33 cellular contexts compared by ENCODE assay signal in the genomic region with DNA sequence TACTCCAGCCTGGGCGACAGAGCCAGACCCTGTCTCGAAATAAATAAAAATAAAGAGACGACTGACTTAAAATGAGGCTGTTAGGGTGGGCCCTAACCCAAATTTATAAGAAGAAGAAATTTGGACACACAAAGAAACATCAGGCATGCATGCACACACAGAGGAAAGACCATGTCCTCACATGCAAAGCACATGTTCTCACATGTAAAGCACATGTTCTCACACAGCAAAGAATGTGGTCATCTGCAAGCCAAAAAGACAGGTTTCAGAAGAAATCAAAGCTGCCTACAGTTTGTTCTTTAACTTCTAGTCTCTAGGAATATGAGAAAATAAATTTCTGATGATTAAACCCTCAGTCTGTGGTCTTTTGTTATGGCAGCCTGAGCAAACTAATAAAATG.
DNase-seq lines count a peak whose midpoint lies in the region; ATAC-seq, FAIRE-seq and TF ChIP-seq lines count a peak whose summit lies in the region.
"Had no signal": no experiment of that assay in that cellular context is flagged by ENCODE, and none has a peak within 500 bp of the region (broad histone marks: within the 10 kb centered on the region; RNA-seq: fewer than 3 reads in every experiment).

No MANE protein-coding gene starts in this region.

- no peaks in the 10 kb centered on the region for H3F3A ChIP-seq in Loucy (ENCODE audit: low read depth)

- intact Hi-C loops in HepG2 (cut with micrococcal nuclease; ENCODE audit: unreplicated experiment): no loop called here
- intact Hi-C loops in right lobe of liver (cut with DNase I): no loop called here
- intact Hi-C loops in endothelial cell of umbilical vein (cut with micrococcal nuclease): no loop called here
- intact Hi-C loops in left cardiac atrium (cut with DNase I): no loop called here

- FAIRE-seq in HepG2 (lab: Jason Lieb, UNC): no peak
- no peak for FAIRE-seq in endothelial cell of umbilical vein (lab: Jason Lieb, UNC)
- FAIRE-seq: A204.1, A549, D721Med had no signal

- H3K4me2 ChIP-seq in HepG2 (ENCODE audit: low read depth, low read length): no peak overlapping the region
- no peak overlapping the region for H3K4me2 ChIP-seq in Loucy (ENCODE audit: low read depth, low read length, poor library complexity, severe bottlenecking)
- H3K4me2 ChIP-seq in endothelial cell of umbilical vein (ENCODE audit: insufficient read depth, low read length): no peak overlapping the region
- H3K4me2 ChIP-seq: A549; BLaER1; BLaER1 treated with 17β-estradiol and CSF1 and Interleukin-3, amounts not matched to agents 10 nM and 100 nM had no signal

- H3K27me3 ChIP-seq in HepG2 (ENCODE audit: control insufficient read depth in 1 of 2, insufficient read depth in 2 of 2, low read length in 2 of 2) (no peaks in the 10 kb centered on the region), right lobe of liver (no peaks in the 10 kb centered on the region), Loucy (ENCODE audit: insufficient read depth, low read length, poor library complexity, severe bottlenecking) (no peaks in the 10 kb centered on the region), endothelial cell of umbilical vein (ENCODE audit: control insufficient read depth in 2 of 2, insufficient read depth in 2 of 2, low read length in 2 of 2) (peaks cover 0 to 4% of the 10 kb centered on the region in 2 experiments)
- H3K27me3 ChIP-seq: BE2C; BLaER1; BLaER1 treated with 17β-estradiol and CSF1 and Interleukin-3, amounts not matched to agents 10 nM and 100 nM had no signal

- POLR2A ChIA-PET in HepG2 (lab: Yijun Ruan, JAX) (no interaction called here), endothelial cell of umbilical vein (lab: Charles Lee) (no interaction called here)

- no peak for TF ChIP-seq POLR2A in HepG2 (IDR thresholded peaks at IDR 0.05; ENCODE audit: insufficient read depth in 1 of 2, low read depth in 2 of 2, low read length in 2 of 2)
- TF ChIP-seq POLR2A in right lobe of liver (IDR thresholded peaks at IDR 0.05): no peak
- TF ChIP-seq POLR2A in endothelial cell of umbilical vein (IDR thresholded peaks at IDR 0.05; ENCODE audit: low read depth, low read length): no peak

- ATAC-seq in HepG2 (no peak), right lobe of liver (no peak), GM19395 (IDR thresholded peaks at IDR 0.05; ENCODE audit: unreplicated experiment) (no peak), left cardiac atrium (no peak)
- ATAC-seq: A549; CD8-positive, alpha-beta T cell had no signal

- H3K9me1 ChIP-seq in endothelial cell of umbilical vein (replicated peaks; ENCODE audit: control insufficient read depth, extremely low read depth, insufficient read depth, low read length): no peaks in the 10 kb centered on the region

- H4K20me1 ChIP-seq in HepG2 (ENCODE audit: insufficient read depth, low read length) (no peaks in the 10 kb centered on the region), Loucy (ENCODE audit: insufficient read depth, low read length, poor library complexity, severe bottlenecking) (no peaks in the 10 kb centered on the region), endothelial cell of umbilical vein (replicated peaks; ENCODE audit: control insufficient read depth, extremely low read depth, insufficient read depth, low read length) (no peaks in the 10 kb centered on the region)
- H4K20me1 ChIP-seq: BLaER1; BLaER1 treated with 17β-estradiol and CSF1 and Interleukin-3, amounts not matched to agents 10 nM and 100 nM had no signal

- BruUV-seq in HepG2 (replicated peaks; lab: Mats Ljungman, UMichigan) (no TSS peak), endothelial cell of umbilical vein (replicated peaks; lab: Mats Ljungman, UMichigan) (no TSS peak)

- TF ChIP-seq CTCF in HepG2 (CRISPR knock-in tag; IDR thresholded peaks at IDR 0.05) (no peak), right lobe of liver (IDR thresholded peaks at IDR 0.05) (no peak), Loucy (conservative IDR thresholded peaks at IDR 0.05; ENCODE audit: low read length) (no peak), endothelial cell of umbilical vein (IDR thresholded peaks at IDR 0.05; ENCODE audit: extremely low read depth in 1 of 2, insufficient read depth in 1 of 2, low read depth in 1 of 2, low read length in 2 of 2) (no peak)

- H3K27ac ChIP-seq in HepG2 (ENCODE audit: extremely low read length, insufficient read depth, low read length): no peak overlapping the region
- no peak overlapping the region for H3K27ac ChIP-seq in right lobe of liver
- no peak overlapping the region for H3K27ac ChIP-seq in endothelial cell of umbilical vein (ENCODE audit: insufficient read depth, low read depth, low read length)
- H3K27ac ChIP-seq: 22Rv1; A549; BLaER1; BLaER1 treated with 17β-estradiol and CSF1 and Interleukin-3, amounts not matched to agents 10 nM and 100 nM; C4-2B had no signal

- TF ChIP-seq RAD21 in HepG2 (CRISPR knock-in tag; IDR thresholded peaks at IDR 0.05): no peak

- no peaks in the 10 kb centered on the region for H3K9me2 ChIP-seq in Loucy (replicated peaks; ENCODE audit: low read depth, low read length)

- CTCF ChIA-PET in HepG2 (lab: Yijun Ruan, JAX; ENCODE audit: low intra/inter-chr PET ratio, low total read pairs) (no interaction called here), endothelial cell of umbilical vein (lab: Charles Lee) (no interaction called here)

- H3K79me2 ChIP-seq in HepG2 (ENCODE audit: insufficient read depth, low read length): no peaks in the 10 kb centered on the region
- H3K79me2 ChIP-seq in Loucy (ENCODE audit: insufficient read depth, low read length): no peaks in the 10 kb centered on the region
- no peaks in the 10 kb centered on the region for H3K79me2 ChIP-seq in endothelial cell of umbilical vein (ENCODE audit: control insufficient read depth, insufficient read depth, low read length)

- H3K9ac ChIP-seq in HepG2 (ENCODE audit: insufficient read depth, low read depth, low read length) (no peak overlapping the region), Loucy (ENCODE audit: low read depth, low read length, poor library complexity, severe bottlenecking) (no peak overlapping the region), endothelial cell of umbilical vein (replicated peaks; ENCODE audit: extremely low read depth, insufficient read depth, low read length) (no peak overlapping the region)
- H3K9ac ChIP-seq: BLaER1; BLaER1 treated with 17β-estradiol and CSF1 and Interleukin-3, amounts not matched to agents 10 nM and 100 nM had no signal

- no peak overlapping the region for H2AFZ ChIP-seq in HepG2 (ENCODE audit: low read length)
- peak overlapping the region; percentile 30; the same call in 1 of the 2 replicates for H2AFZ ChIP-seq in Loucy (ENCODE audit: low read length)
- H2AFZ ChIP-seq in endothelial cell of umbilical vein (ENCODE audit: low read depth, low read length): no peak overlapping the region

- H3K4me3 ChIP-seq in HepG2 (replicated peaks in 1 of 3; ENCODE audit: insufficient read depth in 1 of 3, low read depth in 2 of 3, low read length in 3 of 3) (no peak overlapping the region), right lobe of liver (no peak overlapping the region), Loucy (ENCODE audit: low read length, poor library complexity, severe bottlenecking) (no peak overlapping the region), endothelial cell of umbilical vein (replicated peaks in 1 of 3; ENCODE audit: insufficient read depth in 1 of 3, low read depth in 1 of 3, low read length in 3 of 3) (no peak overlapping the region)
- H3K4me3 ChIP-seq: A549; BLaER1; BLaER1 treated with 17β-estradiol and CSF1 and Interleukin-3, amounts not matched to agents 10 nM and 100 nM had no signal

- WGBS in HepG2 (ENCODE audit: low lambda C conversion rate): 15% methylated on average over 3 of the region's 3 CpGs
- WGBS in right lobe of liver (ENCODE audit: insufficient coverage, low coverage, low lambda C conversion rate, missing lambda C conversion rate): 49% methylated on average over 3 of the region's 3 CpGs

- dilution Hi-C loops in endothelial cell of umbilical vein (cut with MboI; ENCODE audit: extremely low pct_ligation_motif_present, low sequenced_read_pairs): no loop called here

- H3K9me3 ChIP-seq in HepG2 (ENCODE audit: low read length): no peaks in the 10 kb centered on the region
- no peaks in the 10 kb centered on the region for H3K9me3 ChIP-seq in right lobe of liver
- no peaks in the 10 kb centered on the region; the same call in 1 of the 2 replicates for H3K9me3 ChIP-seq in Loucy (ENCODE audit: insufficient read depth, low read depth, low read length)
- no peaks in the 10 kb centered on the region for H3K9me3 ChIP-seq in endothelial cell of umbilical vein (replicated peaks; ENCODE audit: control insufficient read depth, insufficient read depth, low read length)
- H3K9me3 ChIP-seq: A549; BE2C; BLaER1; BLaER1 treated with 17β-estradiol and CSF1 and Interleukin-3, amounts not matched to agents 10 nM and 100 nM had no signal

- in situ Hi-C loops in HepG2 (cut with HindIII; ENCODE audit: extremely low pct_ligation_motif_present, low pct_unique_long_range_greater_than_20kb): no loop called here

- DNase-seq in HepG2 (ENCODE audit: low spot score) (no peak), right lobe of liver (no peak), endothelial cell of umbilical vein (ENCODE audit: low read depth, low spot score) (no peak), left cardiac atrium (no peak)
- DNase-seq: 8988T; ACHN; AML-193; BE2C; C1 segment of cervical spinal cord; Caco-2; Calu3; CD4-positive, alpha-beta memory T cell; CD4-positive, alpha-beta T cell; CD4-positive, CD25-positive, alpha-beta regulatory T cell; CD8-positive, alpha-beta memory T cell; CD8-positive, alpha-beta T cell; COR-L47; DMS 273 treated with DMSO at 0.1 percent for 48 hours; DMS153; DMS53; DMS79; DMS79 treated with DMSO at 0.1 percent for 48 hours; DND-41; EL had no signal

- TF ChIP-seq EP300 in HepG2 (IDR thresholded peaks at IDR 0.05; ENCODE audit: low read depth in 2 of 2, low read length in 2 of 2): no peak
- no peak for TF ChIP-seq EP300 in HepG2 (CRISPR knock-in tag; IDR thresholded peaks at IDR 0.05; ENCODE audit: borderline replicate concordance)

- H3K36me3 ChIP-seq in HepG2 (replicated peaks in 1 of 2; ENCODE audit: control insufficient read depth in 1 of 2, insufficient read depth in 2 of 2, low read length in 2 of 2) (no peaks in the 10 kb centered on the region), right lobe of liver (no peaks in the 10 kb centered on the region), Loucy (ENCODE audit: insufficient read depth, low read length) (no peaks in the 10 kb centered on the region), endothelial cell of umbilical vein (ENCODE audit: control insufficient read depth in 2 of 2, extremely low read depth in 1 of 2, insufficient read depth in 2 of 2, low read length in 2 of 2) (no peaks in the 10 kb centered on the region)
- H3K36me3 ChIP-seq: BE2C; BLaER1; BLaER1 treated with 17β-estradiol and CSF1 and Interleukin-3, amounts not matched to agents 10 nM and 100 nM had no signal

- no peaks in the 10 kb centered on the region for H3K4me1 ChIP-seq in HepG2 (ENCODE audit: insufficient read depth, low read length)
- no peaks in the 10 kb centered on the region for H3K4me1 ChIP-seq in right lobe of liver
- H3K4me1 ChIP-seq in Loucy (ENCODE audit: insufficient read depth, low read length, poor library complexity, severe bottlenecking): no peaks in the 10 kb centered on the region
- H3K4me1 ChIP-seq in endothelial cell of umbilical vein (ENCODE audit: control insufficient read depth, extremely low read depth, insufficient read depth, low read length): no peaks in the 10 kb centered on the region
- H3K4me1 ChIP-seq: A549; BE2C; BLaER1; BLaER1 treated with 17β-estradiol and CSF1 and Interleukin-3, amounts not matched to agents 10 nM and 100 nM; Caco-2 had no signal
